27 cellular contexts compared by ENCODE assay signal in genomic region chr9:124624735-124624992, GRCh38.
DNase-seq lines count a peak whose midpoint lies in the region; ATAC-seq, FAIRE-seq and TF ChIP-seq lines count a peak whose summit lies in the region.
"Had no signal": no experiment of that assay in that cellular context is flagged by ENCODE, and none has a peak within 500 bp of the region (broad histone marks: within the 10 kb centered on the region; RNA-seq: fewer than 3 reads in every experiment).

No MANE protein-coding gene starts in this region.

- FAIRE-seq in H54 (lab: Jason Lieb, UNC): no peak
- FAIRE-seq: G401.6, GM12878, HTR-8/SVneo, K562 had no signal

- H3K4me1 ChIP-seq in heart left ventricle (peaks cover 0 to 20% (median 4%) of the 10 kb centered on the region in 12 donors), right atrium auricular region (peaks cover 0 to 9% of the 10 kb centered on the region in 2 donors), adrenal gland (replicated peaks in 1 of 2) (peaks cover 0 to 9% of the 10 kb centered on the region in 2 donors)

- intact Hi-C loops in heart left ventricle (cut with DNase I) (loop anchor here in 2 of 10 donors (5.0 to 10.0 kb wide), 2 partner anchors 33 to 230 kb away; partner anchors contain the start of gene WDR38 (in 1 of the 2)), adrenal gland (cut with DNase I) (no loop called here)

- H3K36me3 ChIP-seq in heart left ventricle (no peaks in the 10 kb centered on the region), right atrium auricular region (no peaks in the 10 kb centered on the region), adrenal gland (replicated peaks in 1 of 2) (no peaks in the 10 kb centered on the region)
- H3K36me3 ChIP-seq: BLaER1 treated with 17β-estradiol and CSF1 and Interleukin-3, amounts not matched to agents 10 nM and 100 nM; SJSA1 had no signal

- DNase-seq in heart left ventricle: no peak
- no peak for DNase-seq in right atrium auricular region (ENCODE audit: low spot score)
- DNase-seq in adrenal gland: peak in 6 of 7 donors; percentile 25 to 67 (median 44)
- peak; percentile 26 for DNase-seq in fibroblast of gingiva (ENCODE audit: low read depth)
- peak; percentile 5 for DNase-seq in pons (ENCODE audit: low spot score)
- DNase-seq in COLO668 (lab: John Stamatoyannopoulos, UW; ENCODE audit: unreplicated experiment): no peak
- no peak for DNase-seq in NCI-H2029 treated with DMSO at 0.1 percent for 48 hours (lab: John Stamatoyannopoulos, UW)
- no peak for DNase-seq in H54 (ENCODE audit: insufficient read length, low spot score)
- DNase-seq: CD4-positive, alpha-beta T cell; COR-L47; DMS53; GOT3; Kasumi-1; NCI-H1105 treated with DMSO at 0.1 percent for 48 hours; NCI-H146; NCI-H2029; NCI-H446 treated with DMSO at 0.1 percent for 48 hours; NCI-H526; NCI-H82; NK-92 treated with Interleukin-12 subunit alpha and Interleukin-12 subunit beta, amount 100 ng/mL, for 24 hours; PC-3 had no signal

- no peaks in the 10 kb centered on the region for H3K27me3 ChIP-seq in heart left ventricle
- H3K27me3 ChIP-seq in right atrium auricular region: no peaks in the 10 kb centered on the region
- H3K27me3 ChIP-seq in adrenal gland: no peaks in the 10 kb centered on the region
- H3K27me3 ChIP-seq: BLaER1 treated with 17β-estradiol and CSF1 and Interleukin-3, amounts not matched to agents 10 nM and 100 nM; SJSA1 had no signal

- TF ChIP-seq CTCF in heart left ventricle (IDR thresholded peaks at IDR 0.05): no peak
- TF ChIP-seq CTCF in right atrium auricular region (IDR thresholded peaks at IDR 0.05): no peak
- no peak for TF ChIP-seq CTCF in adrenal gland (IDR thresholded peaks at IDR 0.05)

- no peak for TF ChIP-seq POLR2A in heart left ventricle (IDR thresholded peaks at IDR 0.05)
- no peak for TF ChIP-seq POLR2A in adrenal gland (IDR thresholded peaks at IDR 0.05)
- TF ChIP-seq POLR2A in H54 (IDR thresholded peaks at IDR 0.05; ENCODE audit: low read depth, low read length): no peak

- H3K27ac ChIP-seq in heart left ventricle: no peak overlapping the region
- no peak overlapping the region for H3K27ac ChIP-seq in right atrium auricular region
- no peak overlapping the region for H3K27ac ChIP-seq in adrenal gland
- H3K27ac ChIP-seq: BLaER1 treated with 17β-estradiol and CSF1 and Interleukin-3, amounts not matched to agents 10 nM and 100 nM; SJSA1 had no signal

- WGBS in heart left ventricle, 4 donors: 60 to 85% (median 72%) methylated on average over 1 of the region's 1 CpG
- 26 to 46% (median 38%) methylated on average over 1 of the region's 1 CpG for WGBS in adrenal gland, 4 donors

- ATAC-seq in heart left ventricle: peak in 3 of 4 donors; percentile 19 to 71 (median 60)
- ATAC-seq: K562, PC-3 had no signal

- H3K4me3 ChIP-seq in heart left ventricle (no peak overlapping the region), right atrium auricular region (no peak overlapping the region), adrenal gland (no peak overlapping the region)
- H3K4me3 ChIP-seq: BLaER1 treated with 17β-estradiol and CSF1 and Interleukin-3, amounts not matched to agents 10 nM and 100 nM; GM12878; K562; SJSA1 had no signal

- H3K9me3 ChIP-seq in heart left ventricle (no peaks in the 10 kb centered on the region), right atrium auricular region (no peaks in the 10 kb centered on the region), adrenal gland (replicated peaks in 1 of 3) (no peaks in the 10 kb centered on the region)
- H3K9me3 ChIP-seq: BLaER1 treated with 17β-estradiol and CSF1 and Interleukin-3, amounts not matched to agents 10 nM and 100 nM; SJSA1 had no signal

Comparison
In these comparisons a context has a peak if more than half of its experiments do, and no peak if none do; other contexts are left out.
1. DNase-seq: peak in adrenal gland (6 of 7), fibroblast of gingiva (single experiment) and pons (single experiment); none in heart left ventricle (0 of 5), right atrium auricular region (single experiment), COLO668 (single experiment), NCI-H2029 treated with DMSO at 0.1 percent for 48 hours (single experiment) and H54 (single experiment).